ENCODE assay signal across 14 cellular contexts in genomic region chr6:53464942-53465460, GRCh38.
DNase-seq lines count a peak whose midpoint lies in the region; ATAC-seq, FAIRE-seq and TF ChIP-seq lines count a peak whose summit lies in the region.
"Had no signal": no experiment of that assay in that cellular context is flagged by ENCODE, and none has a peak within 500 bp of the region (broad histone marks: within the 10 kb centered on the region; RNA-seq: fewer than 3 reads in every experiment).

No MANE protein-coding gene starts in this region.

- H3K36me3 ChIP-seq in adrenal gland (replicated peaks in 1 of 2) (no peaks in the 10 kb centered on the region), subcutaneous abdominal adipose tissue (ENCODE audit: control insufficient read depth in 5 of 5, insufficient read depth in 5 of 5, low read length in 5 of 5) (no peaks in the 10 kb centered on the region)

- TF ChIP-seq CTCF in adrenal gland (IDR thresholded peaks at IDR 0.05) = no peak
- TF ChIP-seq CTCF in D721Med (IDR thresholded peaks at IDR 0.05; ENCODE audit: insufficient read depth, missing control alignments) = no peak
- no peak for TF ChIP-seq CTCF in chondrocyte (IDR thresholded peaks at IDR 0.05)

- H3K4me1 ChIP-seq in adrenal gland (replicated peaks in 1 of 2) (peaks cover 8 to 11% of the 10 kb centered on the region in 2 donors), subcutaneous abdominal adipose tissue (ENCODE audit: control insufficient read depth in 5 of 5, insufficient read depth in 5 of 5, low read length in 5 of 5) (peaks cover 4 to 45% (median 43%) of the 10 kb centered on the region in 5 donors)

- no peak overlapping the region for H3K27ac Mint-ChIP-seq in chondrocyte (ENCODE audit: unreplicated experiment)
- H3K27ac Mint-ChIP-seq: type B pancreatic cell had no signal

- TF ChIP-seq POLR2A in adrenal gland (IDR thresholded peaks at IDR 0.05) = no peak

- H3K4me3 Mint-ChIP-seq in chondrocyte (ENCODE audit: unreplicated experiment) = no peak overlapping the region
- H3K4me3 Mint-ChIP-seq: type B pancreatic cell had no signal

- H3K9me3 Mint-ChIP-seq in chondrocyte (ENCODE audit: low read depth) = peaks cover 2% of the 10 kb centered on the region
- H3K9me3 Mint-ChIP-seq: type B pancreatic cell had no signal

- H3K36me3 Mint-ChIP-seq in chondrocyte (ENCODE audit: low read depth) = peaks cover 2% of the 10 kb centered on the region
- H3K36me3 Mint-ChIP-seq: type B pancreatic cell had no signal

- H3K27ac ChIP-seq in adrenal gland (peak overlapping the region; percentile 49 to 92 (median 72)), subcutaneous abdominal adipose tissue (ENCODE audit: low read depth, low read length) (peak overlapping the region; percentile 94)

- H3K9me3 ChIP-seq in adrenal gland (replicated peaks in 1 of 3) (no peaks in the 10 kb centered on the region), subcutaneous abdominal adipose tissue (ENCODE audit: control insufficient read depth in 5 of 5, low read length in 5 of 5) (no peaks in the 10 kb centered on the region)

- no peaks in the 10 kb centered on the region for H3K27me3 ChIP-seq in adrenal gland
- no peaks in the 10 kb centered on the region for H3K27me3 ChIP-seq in subcutaneous abdominal adipose tissue (ENCODE audit: control insufficient read depth in 5 of 5, insufficient read depth in 4 of 5, low read length in 5 of 5)

- intact Hi-C loops in adrenal gland (cut with DNase I) = no loop called here

- DNase-seq in HuH-7.5 (ENCODE audit: low spot score) (peak; percentile 6), adrenal gland (peak; percentile 72 to 98 (median 96)), left lobe of liver (ENCODE audit: low spot score) (peak; percentile 94), D721Med (ENCODE audit: insufficient read length, low spot score) (no peak), NAMALWA (ENCODE audit: low spot score) (no peak), chondrocyte (ENCODE audit: low spot score) (no peak), RCC 7860 (ENCODE audit: low spot score) (no peak)
- DNase-seq: COR-L47; erythroblast; NK-92 treated with Interleukin-12 subunit alpha and Interleukin-12 subunit beta, amount 100 ng/mL, for 24 hours; occipital lobe had no signal

- WGBS in adrenal gland, 4 donors = 23 to 51% (median 28%) methylated on average over 7 of the region's 7 CpGs

- H3K4me3 ChIP-seq in adrenal gland (no peak overlapping the region), subcutaneous abdominal adipose tissue (ENCODE audit: low read depth in 1 of 5, low read length in 5 of 5) (peak overlapping the region in 2 of 5 donors; percentile 6 to 32)

- H3K27me3 Mint-ChIP-seq in chondrocyte (ENCODE audit: low read depth) = peaks cover 6% of the 10 kb centered on the region
- H3K27me3 Mint-ChIP-seq: type B pancreatic cell had no signal

- peak overlapping the region in 3 of 5 donors; percentile 4 to 51 (median 28) for H3K9ac ChIP-seq in subcutaneous abdominal adipose tissue (ENCODE audit: low read length in 5 of 5)

- FAIRE-seq in D721Med (lab: Jason Lieb, UNC) = no peak
- FAIRE-seq in RCC 7860 (lab: Jason Lieb, UNC) = no peak
- FAIRE-seq: GM12891 had no signal

- peak; percentile 77 for ATAC-seq in left lobe of liver

- H3K4me1 Mint-ChIP-seq in chondrocyte (ENCODE audit: low read depth) = peaks cover 16% of the 10 kb centered on the region

Comparison
In these comparisons a context has a peak if more than half of its experiments do, and no peak if none do; other contexts are left out.
1. DNase-seq: peak in HuH-7.5 (single experiment), adrenal gland (7 of 7) and left lobe of liver (single experiment); none in D721Med (single experiment), NAMALWA (single experiment), chondrocyte (single experiment) and RCC 7860 (single experiment).